14 cellular contexts compared by ENCODE assay signal in the genomic region with DNA sequence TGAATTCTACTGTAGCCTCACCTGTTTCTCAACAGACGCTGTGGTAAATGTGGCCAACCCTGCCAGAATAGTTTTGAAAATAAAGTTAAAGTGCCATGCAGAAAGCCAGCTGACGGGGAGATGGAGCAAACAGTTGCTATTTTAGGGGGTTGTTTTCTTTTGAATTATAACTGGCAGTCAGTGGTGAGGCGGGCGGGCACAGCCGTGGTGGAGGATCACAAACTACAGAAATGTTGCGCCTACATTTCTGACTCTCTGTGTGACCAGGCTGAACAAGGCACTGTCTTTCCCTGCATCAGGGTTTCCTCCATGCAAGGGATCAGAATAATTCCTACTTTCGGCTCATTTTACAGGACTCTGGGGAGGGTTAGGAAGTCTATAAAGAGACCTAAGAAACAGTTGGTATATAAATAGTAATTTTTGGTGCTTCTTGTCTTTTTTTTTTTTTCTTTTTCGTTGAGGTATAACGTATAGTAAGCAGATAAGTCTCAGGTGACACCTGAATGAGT. TPM values are rescaled to one million over a fixed set of nuclear protein-coding genes. Genes with fewer than 3 reads are reported as not detected.
DNase-seq lines count a peak whose midpoint lies in the region; ATAC-seq and TF ChIP-seq lines count a peak whose summit lies in the region.
"Had no signal": no experiment of that assay in that cellular context is flagged by ENCODE, and none has a peak within 500 bp of the region (broad histone marks: within the 10 kb centered on the region; RNA-seq: fewer than 3 reads in every experiment).

No MANE protein-coding gene starts in this region.

- no peak overlapping the region for H3K4me2 ChIP-seq in neural progenitor cell

- no peaks in the 10 kb centered on the region for H3K36me3 ChIP-seq in endocrine pancreas (ENCODE audit: control insufficient read depth, insufficient read depth, low read length)
- no peaks in the 10 kb centered on the region for H3K36me3 ChIP-seq in neural progenitor cell
- no peaks in the 10 kb centered on the region for H3K36me3 ChIP-seq in vagina

- peak overlapping the region; percentile 70 for H3K27ac Mint-ChIP-seq in neural progenitor cell
- H3K27ac Mint-ChIP-seq in activated T-helper 1 cell treated with anti-CD3 and anti-CD28 coated beads, Interleukin-12 subunit alpha, Interleukin-12 subunit beta, Interleukin-2, Interleukin-4 antibody, amounts not matched to agents 30 ng/mL and 10 ng/mL and 1 ng/mL, durations not matched to agents 14 hours and 24 hours and 36 hours: no peak overlapping the region

- H2AFZ ChIP-seq in neural progenitor cell (replicated peaks): no peak overlapping the region

- H3K4me3 Mint-ChIP-seq in neural progenitor cell: no peak overlapping the region
- H3K4me3 Mint-ChIP-seq in activated T-helper 1 cell treated with anti-CD3 and anti-CD28 coated beads, Interleukin-12 subunit alpha, Interleukin-12 subunit beta, Interleukin-2, Interleukin-4 antibody, amounts not matched to agents 30 ng/mL and 10 ng/mL and 1 ng/mL, durations not matched to agents 14 hours and 24 hours and 36 hours: no peak overlapping the region
- H3K4me3 Mint-ChIP-seq: stimulated activated naive CD8-positive, alpha-beta T cell treated with anti-CD3 and anti-CD28 coated beads, Interleukin-15, amount 100 ng/mL, for 72 hours had no signal

- H3K36me3 Mint-ChIP-seq in neural progenitor cell: peaks cover 9% of the 10 kb centered on the region
- H3K36me3 Mint-ChIP-seq in activated T-helper 1 cell treated with anti-CD3 and anti-CD28 coated beads, Interleukin-12 subunit alpha, Interleukin-12 subunit beta, Interleukin-2, Interleukin-4 antibody, amounts not matched to agents 30 ng/mL and 10 ng/mL and 1 ng/mL, durations not matched to agents 14 hours and 24 hours and 36 hours (ENCODE audit: low read depth): peaks cover 21% of the 10 kb centered on the region

- ATAC-seq in Right ventricle myocardium superior (ENCODE audit: poor library complexity): peak; percentile 8
- no peak for ATAC-seq in left cardiac atrium
- ATAC-seq in stimulated activated naive CD8-positive, alpha-beta T cell treated with anti-CD3 and anti-CD28 coated beads, Interleukin-15, Interleukin-2, amounts not matched to agents 100 U/mL and 50 U/mL, for 24 hours: no peak
- ATAC-seq: stimulated activated naive CD8-positive, alpha-beta T cell treated with anti-CD3 and anti-CD28 coated beads, Interleukin-15, amount 100 ng/mL, for 72 hours had no signal

- TF ChIP-seq CTCF in neural progenitor cell (IDR thresholded peaks at IDR 0.05): no peak
- no peak for TF ChIP-seq CTCF in vagina (IDR thresholded peaks at IDR 0.05)

- no peaks in the 10 kb centered on the region for H3K9me3 ChIP-seq in endocrine pancreas (ENCODE audit: control insufficient read depth, low read length)
- H3K9me3 ChIP-seq in neural progenitor cell (ENCODE audit: low read depth): no peaks in the 10 kb centered on the region
- H3K9me3 ChIP-seq in vagina: no peaks in the 10 kb centered on the region

- H3K4me1 Mint-ChIP-seq in neural progenitor cell: peaks cover 83% of the 10 kb centered on the region
- H3K4me1 Mint-ChIP-seq in activated T-helper 1 cell treated with anti-CD3 and anti-CD28 coated beads, Interleukin-12 subunit alpha, Interleukin-12 subunit beta, Interleukin-2, Interleukin-4 antibody, amounts not matched to agents 30 ng/mL and 10 ng/mL and 1 ng/mL, durations not matched to agents 14 hours and 24 hours and 36 hours (ENCODE audit: low read depth): peaks cover 51% of the 10 kb centered on the region

- peak overlapping the region; percentile 49 for H3K9ac ChIP-seq in endocrine pancreas (ENCODE audit: control insufficient read depth, insufficient read depth, low read length)
- no peak overlapping the region for H3K9ac ChIP-seq in neural progenitor cell

- H3F3A ChIP-seq in neural progenitor cell (ENCODE audit: low read depth): peaks cover 13% of the 10 kb centered on the region

- H3K27ac ChIP-seq in neural progenitor cell: no peak overlapping the region
- peak overlapping the region; percentile 61 for H3K27ac ChIP-seq in vagina

- intact Hi-C loops in Right ventricle myocardium superior (cut with DNase I) (no loop called here), left cardiac atrium (cut with DNase I) (no loop called here), vagina (cut with DNase I) (no loop called here)
- intact Hi-C loops in activated T-helper 1 cell treated with anti-CD3 and anti-CD28 coated beads, Interleukin-12 subunit alpha, Interleukin-12 subunit beta, Interleukin-2, Interleukin-4 antibody, amounts not matched to agents 30 ng/mL and 10 ng/mL and 1 ng/mL, durations not matched to agents 14 hours and 24 hours and 36 hours (cut with micrococcal nuclease): no loop called here

- H3K4me3 ChIP-seq in endocrine pancreas (ENCODE audit: control insufficient read depth, insufficient read depth, low read length) (no peak overlapping the region), neural progenitor cell (no peak overlapping the region), vagina (no peak overlapping the region)

- H3K4me1 ChIP-seq in endocrine pancreas (ENCODE audit: control insufficient read depth, insufficient read depth, low read length) (peaks cover 19% of the 10 kb centered on the region), neural progenitor cell (peaks cover 28% of the 10 kb centered on the region), vagina (peaks cover 96% of the 10 kb centered on the region)

- H3K27me3 ChIP-seq in endocrine pancreas (ENCODE audit: control insufficient read depth, insufficient read depth, low read length) (no peaks in the 10 kb centered on the region), neural progenitor cell (no peaks in the 10 kb centered on the region), vagina (no peaks in the 10 kb centered on the region)

- DNase-seq in Right ventricle myocardium superior: no peak
- no peak for DNase-seq in left cardiac atrium
- DNase-seq in neural progenitor cell (ENCODE audit: low spot score): no peak
- DNase-seq in vagina (ENCODE audit: extremely low spot score in 2 of 2): no peak
- DNase-seq in stimulated activated naive CD8-positive, alpha-beta T cell treated with anti-CD3 and anti-CD28 coated beads, Interleukin-15, Interleukin-2, amounts not matched to agents 100 U/mL and 50 U/mL, for 24 hours: no peak
- DNase-seq in AG20443 (ENCODE audit: low spot score): no peak
- DNase-seq in activated T-helper 1 cell treated with anti-CD3 and anti-CD28 coated beads, Interleukin-12 subunit alpha, Interleukin-12 subunit beta, Interleukin-2, Interleukin-4 antibody, amounts not matched to agents 30 ng/mL and 10 ng/mL and 1 ng/mL, durations not matched to agents 14 hours and 24 hours and 36 hours (ENCODE audit: low spot score): no peak
- DNase-seq: kidney; NCI-H446; occipital lobe; SIG-M5; stimulated activated CD4-positive, alpha-beta T cell treated with anti-CD3 and anti-CD28 coated beads, Interleukin-2, amount 100 ng/mL, for 48 hours; stimulated activated naive CD8-positive, alpha-beta T cell treated with anti-CD3 and anti-CD28 coated beads, Interleukin-15, amount 100 ng/mL, for 72 hours had no signal

- H3K9me3 Mint-ChIP-seq in neural progenitor cell: no peaks in the 10 kb centered on the region
- no peaks in the 10 kb centered on the region for H3K9me3 Mint-ChIP-seq in activated T-helper 1 cell treated with anti-CD3 and anti-CD28 coated beads, Interleukin-12 subunit alpha, Interleukin-12 subunit beta, Interleukin-2, Interleukin-4 antibody, amounts not matched to agents 30 ng/mL and 10 ng/mL and 1 ng/mL, durations not matched to agents 14 hours and 24 hours and 36 hours
- H3K9me3 Mint-ChIP-seq: stimulated activated naive CD8-positive, alpha-beta T cell treated with anti-CD3 and anti-CD28 coated beads, Interleukin-15, amount 100 ng/mL, for 72 hours had no signal

- no peak for TF ChIP-seq POLR2A in vagina (IDR thresholded peaks at IDR 0.05)

- peaks cover 2% of the 10 kb centered on the region for H3K27me3 Mint-ChIP-seq in neural progenitor cell (ENCODE audit: insufficient read depth, low read depth)
- H3K27me3 Mint-ChIP-seq in activated T-helper 1 cell treated with anti-CD3 and anti-CD28 coated beads, Interleukin-12 subunit alpha, Interleukin-12 subunit beta, Interleukin-2, Interleukin-4 antibody, amounts not matched to agents 30 ng/mL and 10 ng/mL and 1 ng/mL, durations not matched to agents 14 hours and 24 hours and 36 hours (ENCODE audit: insufficient read depth): no peaks in the 10 kb centered on the region
- H3K27me3 Mint-ChIP-seq: stimulated activated naive CD8-positive, alpha-beta T cell treated with anti-CD3 and anti-CD28 coated beads, Interleukin-15, amount 100 ng/mL, for 72 hours had no signal

- H4K20me1 ChIP-seq in neural progenitor cell (ENCODE audit: low read depth): peaks cover 83% of the 10 kb centered on the region

- peaks cover 80% of the 10 kb centered on the region for H3K79me2 ChIP-seq in neural progenitor cell (ENCODE audit: low read depth)

RNA-seq across cellular contexts. Expression of gene CHMP4B, which starts 17.2 kb away (rescaled TPM):
- total RNA-seq in Right ventricle myocardium superior (101 TPM), left cardiac atrium (10 to 100 TPM; 82.2 to 97.7 TPM), neural progenitor cell (ENCODE audit: low replicate concordance) (40.7 and 51.4 TPM in 2 replicates), vagina (95.5 TPM)
- 94.5 and 96.4 TPM in 2 replicates for total RNA-seq in activated T-helper 1 cell treated with anti-CD3 and anti-CD28 coated beads, Interleukin-12 subunit alpha, Interleukin-12 subunit beta, Interleukin-2, Interleukin-4 antibody, amounts not matched to agents 30 ng/mL and 10 ng/mL and 1 ng/mL, durations not matched to agents 14 hours and 24 hours and 36 hours
